ENCODE assay signal across 1 cellular context in the genomic region with DNA sequence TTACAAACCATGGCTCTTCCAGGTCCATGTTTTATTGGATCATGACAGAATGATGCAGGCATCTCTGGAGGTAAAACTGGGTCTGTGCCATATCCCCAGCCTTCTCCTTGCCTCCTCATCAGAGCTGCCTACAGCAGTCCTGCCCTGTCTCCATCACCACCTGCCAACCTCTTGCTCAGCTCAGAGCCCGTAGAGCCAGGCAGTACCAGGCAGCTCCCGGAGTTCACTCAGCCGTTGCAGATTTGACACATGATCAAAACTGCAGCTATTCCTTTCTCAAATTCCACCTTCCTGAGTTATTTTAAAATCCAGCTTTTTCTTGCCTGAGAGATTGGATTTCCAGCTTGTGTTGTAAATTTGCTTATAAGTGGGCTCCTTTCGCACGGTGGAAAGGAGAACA.
TF ChIP-seq lines count a peak whose summit lies in the region.

No MANE protein-coding gene starts in this region.

TF ChIP-seq in WTC11, 78 proteins besides CTCF, POLR2A, EP300 and RAD21 (continued from another document):
- TF ChIP-seq, protein P1, sequence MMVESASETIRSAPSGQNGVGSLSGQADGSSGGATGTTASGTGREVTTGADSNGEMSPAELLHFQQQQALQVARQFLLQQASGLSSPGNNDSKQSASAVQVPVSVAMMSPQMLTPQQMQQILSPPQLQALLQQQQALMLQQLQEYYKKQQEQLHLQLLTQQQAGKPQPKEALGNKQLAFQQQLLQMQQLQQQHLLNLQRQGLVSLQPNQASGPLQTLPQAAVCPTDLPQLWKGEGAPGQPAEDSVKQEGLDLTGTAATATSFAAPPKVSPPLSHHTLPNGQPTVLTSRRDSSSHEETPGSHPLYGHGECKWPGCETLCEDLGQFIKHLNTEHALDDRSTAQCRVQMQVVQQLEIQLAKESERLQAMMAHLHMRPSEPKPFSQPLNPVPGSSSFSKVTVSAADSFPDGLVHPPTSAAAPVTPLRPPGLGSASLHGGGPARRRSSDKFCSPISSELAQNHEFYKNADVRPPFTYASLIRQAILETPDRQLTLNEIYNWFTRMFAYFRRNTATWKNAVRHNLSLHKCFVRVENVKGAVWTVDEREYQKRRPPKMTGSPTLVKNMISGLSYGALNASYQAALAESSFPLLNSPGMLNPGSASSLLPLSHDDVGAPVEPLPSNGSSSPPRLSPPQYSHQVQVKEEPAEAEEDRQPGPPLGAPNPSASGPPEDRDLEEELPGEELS (CRISPR knock-in tag; IDR thresholded peaks at IDR 0.05): no peak
- TF ChIP-seq SMAD3 (CRISPR knock-in tag; IDR thresholded peaks at IDR 0.05; ENCODE audit: borderline replicate concordance) (no peak), TEAD4 (CRISPR knock-in tag; IDR thresholded peaks at IDR 0.05) (no peak), NFATC4 (CRISPR knock-in tag; IDR thresholded peaks at IDR 0.05) (no peak)
- TF ChIP-seq, protein P2, sequence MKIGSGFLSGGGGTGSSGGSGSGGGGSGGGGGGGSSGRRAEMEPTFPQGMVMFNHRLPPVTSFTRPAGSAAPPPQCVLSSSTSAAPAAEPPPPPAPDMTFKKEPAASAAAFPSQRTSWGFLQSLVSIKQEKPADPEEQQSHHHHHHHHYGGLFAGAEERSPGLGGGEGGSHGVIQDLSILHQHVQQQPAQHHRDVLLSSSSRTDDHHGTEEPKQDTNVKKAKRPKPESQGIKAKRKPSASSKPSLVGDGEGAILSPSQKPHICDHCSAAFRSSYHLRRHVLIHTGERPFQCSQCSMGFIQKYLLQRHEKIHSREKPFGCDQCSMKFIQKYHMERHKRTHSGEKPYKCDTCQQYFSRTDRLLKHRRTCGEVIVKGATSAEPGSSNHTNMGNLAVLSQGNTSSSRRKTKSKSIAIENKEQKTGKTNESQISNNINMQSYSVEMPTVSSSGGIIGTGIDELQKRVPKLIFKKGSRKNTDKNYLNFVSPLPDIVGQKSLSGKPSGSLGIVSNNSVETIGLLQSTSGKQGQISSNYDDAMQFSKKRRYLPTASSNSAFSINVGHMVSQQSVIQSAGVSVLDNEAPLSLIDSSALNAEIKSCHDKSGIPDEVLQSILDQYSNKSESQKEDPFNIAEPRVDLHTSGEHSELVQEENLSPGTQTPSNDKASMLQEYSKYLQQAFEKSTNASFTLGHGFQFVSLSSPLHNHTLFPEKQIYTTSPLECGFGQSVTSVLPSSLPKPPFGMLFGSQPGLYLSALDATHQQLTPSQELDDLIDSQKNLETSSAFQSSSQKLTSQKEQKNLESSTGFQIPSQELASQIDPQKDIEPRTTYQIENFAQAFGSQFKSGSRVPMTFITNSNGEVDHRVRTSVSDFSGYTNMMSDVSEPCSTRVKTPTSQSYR (CRISPR knock-in tag; IDR thresholded peaks at IDR 0.05): no peak
